In genomic region chr18:59823611-59824195, GRCh38 we compare ENCODE assay signal across 8 cellular contexts.
DNase-seq lines count a peak whose midpoint lies in the region; ATAC-seq and TF ChIP-seq lines count a peak whose summit lies in the region.

No MANE protein-coding gene starts in this region.

- no peaks in the 10 kb centered on the region for H3K27me3 ChIP-seq in WERI-Rb-1 (ENCODE audit: insufficient read depth, low read depth, severe bottlenecking)

- CTCF ChIA-PET in AG04449 (lab: Yijun Ruan, JAX), result interaction anchor here (0.6 to 7.5 kb wide), 95 partner anchors 8 to 738 kb away, joined by 3 to 258 read pairs (median 5); partner anchors contain the start of genes CCBE1, LMAN1 and PMAIP1

- H3K27ac ChIP-seq in WERI-Rb-1, result no peak overlapping the region

- TF ChIP-seq CTCF in AG04449 (IDR thresholded peaks at IDR 0.05; ENCODE audit: insufficient read depth, low read length, missing control alignments) (peak; percentile 79), GM12865 (IDR thresholded peaks at IDR 0.05; ENCODE audit: insufficient read depth, low read depth, low read length, missing control alignments) (peak; percentile 79), WERI-Rb-1 (IDR thresholded peaks at IDR 0.05; ENCODE audit: low read depth, low read length) (peak; percentile 83), fibroblast of pulmonary artery (IDR thresholded peaks at IDR 0.05; ENCODE audit: low read length, missing control alignments) (peak; percentile 89)

- ATAC-seq in HG03025 (IDR thresholded peaks at IDR 0.05; ENCODE audit: low FRiP score, unreplicated experiment), result peak; percentile 58

- no peak overlapping the region for H3K4me3 ChIP-seq in AG04449 (ENCODE audit: low read depth, low read length)
- H3K4me3 ChIP-seq in GM12865 (ENCODE audit: low read depth, low read length), result no peak overlapping the region
- no peak overlapping the region for H3K4me3 ChIP-seq in WERI-Rb-1 (ENCODE audit: low read depth, low read length)
- H3K4me3 ChIP-seq in fibroblast of pulmonary artery (replicated peaks; ENCODE audit: low read depth, low read length), result no peak overlapping the region

- POLR2A ChIA-PET in AG04449 (lab: Yijun Ruan, JAX), result interaction anchor here (0.9 to 2.1 kb wide), 3 partner anchors 41 to 364 kb away, joined by 3 to 9 read pairs (median 5); partner anchors contain the start of gene CCBE1

- DNase-seq in AG04449 (ENCODE audit: low read depth, low spot score) (no peak), GM12865 (ENCODE audit: low read depth) (peak; percentile 81), NCI-H2029 (lab: John Stamatoyannopoulos, UW) (peak; percentile 26), WERI-Rb-1 (peak; percentile 88), fibroblast of pulmonary artery (ENCODE audit: low read depth) (peak; percentile 89), non-pigmented ciliary epithelial cell (ENCODE audit: low read depth) (peak; percentile 52)
- DNase-seq in effector CD8-positive, alpha-beta T cell (lab: John Stamatoyannopoulos, UW), result no peak

- no peaks in the 10 kb centered on the region for H3K9me3 ChIP-seq in WERI-Rb-1 (ENCODE audit: severe bottlenecking)

- H3K36me3 ChIP-seq in WERI-Rb-1, result no peaks in the 10 kb centered on the region

Comparison
In these comparisons a context has a peak if more than half of its experiments do, and no peak if none do; other contexts are left out.
1. DNase-seq: peak in GM12865 (single experiment), NCI-H2029 (single experiment), WERI-Rb-1 (single experiment), fibroblast of pulmonary artery (single experiment) and non-pigmented ciliary epithelial cell (single experiment); none in AG04449 (single experiment) and effector CD8-positive, alpha-beta T cell (single experiment).
2. Peak in every context shown above with its lines, with median percentiles within 50 percentile points of each other: CTCF ChIP-seq.